10 cellular contexts compared by ENCODE assay signal in the genomic region with DNA sequence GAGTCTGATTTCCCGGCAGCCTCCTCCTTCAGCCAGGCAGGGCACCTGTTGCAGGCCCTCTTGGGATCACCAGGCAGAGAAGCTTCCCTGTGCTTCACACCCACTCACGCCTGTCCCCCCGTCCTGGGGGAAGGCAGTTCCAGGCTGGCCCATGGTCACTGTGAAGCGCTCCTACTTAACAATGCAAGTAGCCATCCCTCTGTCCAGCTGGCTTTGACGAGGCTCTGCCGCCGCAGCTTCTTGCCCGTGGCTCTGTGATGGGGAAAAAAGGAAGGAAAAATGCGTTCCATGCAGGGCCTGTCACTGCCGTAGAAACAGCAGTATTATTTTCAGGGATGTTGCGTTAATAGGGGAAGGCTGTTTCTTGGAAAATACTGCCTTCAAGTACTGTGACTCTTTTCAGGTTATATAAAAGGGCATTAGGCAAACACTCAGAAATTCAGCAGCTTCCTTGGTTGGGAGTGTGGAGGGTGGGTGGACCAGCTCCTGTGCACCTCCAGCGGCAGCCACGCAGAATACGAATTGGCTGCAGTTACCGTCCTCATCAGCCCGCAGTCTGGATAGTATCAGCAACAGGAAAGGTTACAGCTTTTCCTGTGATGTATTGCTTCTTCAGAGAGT.
A peak's percentile ranks its signal among the peaks of the same experiment; 100 is the strongest.
DNase-seq lines count a peak whose midpoint lies in the region; ATAC-seq, FAIRE-seq and TF ChIP-seq lines count a peak whose summit lies in the region.
"Had no signal": no experiment of that assay in that cellular context is flagged by ENCODE, and none has a peak within 500 bp of the region (broad histone marks: within the 10 kb centered on the region; RNA-seq: fewer than 3 reads in every experiment).

No MANE protein-coding gene starts in this region.

- no peak for TF ChIP-seq POLR2A in Peyer's patch (IDR thresholded peaks at IDR 0.05)

- intact Hi-C loops in CD4-positive, alpha-beta memory T cell (cut with micrococcal nuclease), result no loop called here

- POLR2A ChIA-PET in AG04449 (lab: Yijun Ruan, JAX), result no interaction called here
- POLR2A ChIA-PET in CD4-positive, alpha-beta memory T cell (lab: Charles Lee; ENCODE audit: partially characterized antibody), result no interaction called here

- no peaks in the 10 kb centered on the region for H3K9me3 Mint-ChIP-seq in CD4-positive, alpha-beta memory T cell
- H3K9me3 Mint-ChIP-seq: T-cell had no signal

- H3K4me1 ChIP-seq in Peyer's patch, result peaks cover 0 to 30% (median 0%) of the 10 kb centered on the region in 4 donors
- no peaks in the 10 kb centered on the region for H3K4me1 ChIP-seq in CD4-positive, alpha-beta memory T cell (ENCODE audit: insufficient read depth, low read length)

- no peaks in the 10 kb centered on the region for H3K9me3 ChIP-seq in Peyer's patch
- no peaks in the 10 kb centered on the region for H3K9me3 ChIP-seq in CD4-positive, alpha-beta memory T cell (ENCODE audit: control insufficient read depth in 1 of 2, low read length in 2 of 2)

- H3K36me3 ChIP-seq in Peyer's patch, result no peaks in the 10 kb centered on the region
- no peaks in the 10 kb centered on the region for H3K36me3 ChIP-seq in CD4-positive, alpha-beta memory T cell (ENCODE audit: insufficient read depth, low read length)

- H3K27ac Mint-ChIP-seq in CD4-positive, alpha-beta memory T cell, result no peak overlapping the region
- H3K27ac Mint-ChIP-seq: T-cell had no signal

- no peak overlapping the region for H3K4me3 Mint-ChIP-seq in CD4-positive, alpha-beta memory T cell
- H3K4me3 Mint-ChIP-seq: T-cell had no signal

- DNase-seq in AG04449 (ENCODE audit: low read depth, low spot score) (peak; percentile 45), Peyer's patch (no peak), foreskin fibroblast (peak; percentile 71 to 88), occipital lobe (lab: John Stamatoyannopoulos, UW) (peak; percentile 15), GM19239 (ENCODE audit: insufficient read length, low spot score) (no peak)
- DNase-seq in CD4-positive, alpha-beta memory T cell, result no peak
- DNase-seq: T-cell had no signal

- H3K27me3 ChIP-seq in Peyer's patch, result no peaks in the 10 kb centered on the region
- no peaks in the 10 kb centered on the region for H3K27me3 ChIP-seq in CD4-positive, alpha-beta memory T cell (ENCODE audit: insufficient read depth, low read length)

- CTCF ChIA-PET in AG04449 (lab: Yijun Ruan, JAX), result interaction anchor here (0.7 to 2.4 kb wide), 16 partner anchors 8 to 266 kb away, joined by 3 to 17 read pairs (median 4); no protein-coding TSS in a partner anchor
- CTCF ChIA-PET in CD4-positive, alpha-beta memory T cell (lab: Charles Lee; ENCODE audit: partially characterized antibody), result no interaction called here

- H3K4me1 Mint-ChIP-seq in CD4-positive, alpha-beta memory T cell, result peaks cover 3 to 14% (median 8%) of the 10 kb centered on the region in 4 donors

- H3K27me3 Mint-ChIP-seq in CD4-positive, alpha-beta memory T cell, result peaks cover 1 to 2% of the 10 kb centered on the region in 2 donors

- TF ChIP-seq CTCF in AG04449 (IDR thresholded peaks at IDR 0.05; ENCODE audit: insufficient read depth, low read length, missing control alignments) (peak; percentile 90), Peyer's patch (IDR thresholded peaks at IDR 0.05) (peak in 3 of 6 experiments; percentile 11 to 37 (median 17)), foreskin fibroblast (IDR thresholded peaks at IDR 0.05; ENCODE audit: low read depth, low read length) (peak; percentile 76)

- H3K36me3 Mint-ChIP-seq in CD4-positive, alpha-beta memory T cell, result no peaks in the 10 kb centered on the region

- H3K27ac ChIP-seq in Peyer's patch, result peak overlapping the region; percentile 36 to 88 (median 49)
- H3K27ac ChIP-seq in CD4-positive, alpha-beta memory T cell (ENCODE audit: low read depth, low read length), result no peak overlapping the region

- H3K4me3 ChIP-seq in AG04449 (ENCODE audit: low read depth, low read length), result peak overlapping the region; percentile 26; the same call in 1 of the 2 replicates
- H3K4me3 ChIP-seq in Peyer's patch, result no peak overlapping the region
- peak overlapping the region; percentile 4 to 28 for H3K4me3 ChIP-seq in foreskin fibroblast (ENCODE audit: low read depth in 1 of 2, low read length in 2 of 2)
- no peak overlapping the region for H3K4me3 ChIP-seq in CD4-positive, alpha-beta memory T cell (ENCODE audit: low read length in 2 of 2)

- no peak for FAIRE-seq in GM19239 (lab: Jason Lieb, UNC)
- FAIRE-seq: colon had no signal

- ATAC-seq in HG02678 (IDR thresholded peaks at IDR 0.05; ENCODE audit: unreplicated experiment) (no peak), GM21619 (IDR thresholded peaks at IDR 0.05; ENCODE audit: unreplicated experiment) (no peak)
- ATAC-seq: T-cell had no signal

Comparison
In these comparisons a context has a peak if more than half of its experiments do, and no peak if none do; other contexts are left out.
1. DNase-seq: peak in AG04449 (single experiment), foreskin fibroblast (2 of 2) and occipital lobe (single experiment); none in Peyer's patch (0 of 3), CD4-positive, alpha-beta memory T cell (0 of 5) and GM19239 (single experiment).
2. H3K4me3 ChIP-seq: peak in AG04449 (single experiment) and foreskin fibroblast (2 of 2); none in Peyer's patch (0 of 4) and CD4-positive, alpha-beta memory T cell (0 of 2).